Comparison of ENCODE assay signal across 9 cellular contexts in the genomic region with DNA sequence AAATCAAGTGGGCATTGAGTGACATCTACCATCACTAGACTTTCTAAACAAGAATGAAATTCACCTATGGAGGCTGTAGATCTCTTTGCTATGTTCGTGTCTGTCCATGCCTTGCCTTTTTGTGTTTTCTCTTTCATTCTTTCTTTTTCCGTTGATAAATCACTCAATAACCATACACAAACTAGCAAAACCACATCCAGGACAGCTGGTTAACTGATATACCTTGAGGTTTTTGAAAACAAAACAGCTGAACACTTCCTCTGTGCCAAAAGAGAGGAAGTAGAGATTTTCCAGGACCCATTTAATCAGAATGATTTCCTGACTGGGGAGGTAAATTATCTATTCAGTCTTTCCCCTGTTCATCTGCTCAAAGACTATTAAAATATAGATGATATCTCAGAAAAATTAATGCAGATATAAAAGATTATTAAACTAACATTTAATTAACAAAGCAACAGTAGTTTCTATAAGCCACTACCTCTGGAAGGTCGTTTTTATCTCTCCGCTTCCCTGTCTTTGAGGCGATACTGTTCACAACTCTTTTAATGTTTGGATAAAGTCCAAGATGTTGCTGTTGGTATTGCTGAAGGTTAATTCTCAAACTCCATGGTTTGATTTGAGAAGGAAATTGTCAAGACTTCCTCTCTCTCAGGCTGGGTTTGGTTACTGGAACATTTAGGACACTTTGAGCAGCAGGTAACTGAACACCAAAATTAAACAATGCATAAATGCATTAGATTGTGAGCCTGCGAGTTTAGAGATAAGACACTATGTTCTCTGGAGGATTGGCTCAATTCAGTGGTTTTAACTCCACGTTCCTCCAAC. TPM values are rescaled to one million over a fixed set of nuclear protein-coding genes. Genes with fewer than 3 reads are reported as not detected.
DNase-seq lines count a peak whose midpoint lies in the region; ATAC-seq and TF ChIP-seq lines count a peak whose summit lies in the region.
"Had no signal": no experiment of that assay in that cellular context is flagged by ENCODE, and none has a peak within 500 bp of the region (broad histone marks: within the 10 kb centered on the region; RNA-seq: fewer than 3 reads in every experiment).

No MANE protein-coding gene starts in this region.

- H3K23ac ChIP-seq in H9 (ENCODE audit: insufficient read length, low read depth, low read length): no peak overlapping the region

- no peak overlapping the region for H3T11ph ChIP-seq in H9 (ENCODE audit: low read length)

- no peaks in the 10 kb centered on the region for H3K9me3 ChIP-seq in H9 (ENCODE audit: control insufficient read depth, low read depth, low read length)
- H3K9me3 ChIP-seq in neural progenitor cell (ENCODE audit: low read depth): no peaks in the 10 kb centered on the region

- no peak overlapping the region for H2BK12ac ChIP-seq in H9 (ENCODE audit: insufficient read length, low read depth, low read length)

- H3K79me2 ChIP-seq in H9 (ENCODE audit: insufficient read depth, low read length) (no peaks in the 10 kb centered on the region), neural progenitor cell (ENCODE audit: low read depth) (no peaks in the 10 kb centered on the region)

- H3K23me2 ChIP-seq in H9 (ENCODE audit: insufficient read length, low read depth, low read length, poor library complexity, severe bottlenecking): no peaks in the 10 kb centered on the region

- H3K27ac ChIP-seq in H9 (ENCODE audit: insufficient read length, low read depth, low read length) (no peak overlapping the region), neural progenitor cell (no peak overlapping the region)

- no peak overlapping the region for H2BK20ac ChIP-seq in H9 (ENCODE audit: low read depth, low read length, poor library complexity, severe bottlenecking)

- no peaks in the 10 kb centered on the region for H3K27me3 Mint-ChIP-seq in H9 (ENCODE audit: low read depth)
- H3K27me3 Mint-ChIP-seq in neural progenitor cell (ENCODE audit: insufficient read depth, low read depth): peaks cover 5% of the 10 kb centered on the region

- H3K27ac Mint-ChIP-seq in H9 (no peak overlapping the region), neural progenitor cell (no peak overlapping the region)

- H3K36me3 ChIP-seq in neural progenitor cell: no peaks in the 10 kb centered on the region

- no peak overlapping the region for H3K56ac ChIP-seq in H9 (ENCODE audit: insufficient read length, low read depth, low read length)

- H3K4me1 Mint-ChIP-seq in H9 (peaks cover 6 to 7% of the 10 kb centered on the region in 2 experiments), neural progenitor cell (peaks cover 18% of the 10 kb centered on the region)

- H3K79me1 ChIP-seq in H9 (ENCODE audit: insufficient read depth, low read depth, low read length, poor library complexity, severe bottlenecking): no peaks in the 10 kb centered on the region

- no peak overlapping the region for H3K4me3 Mint-ChIP-seq in H9
- H3K4me3 Mint-ChIP-seq in neural progenitor cell: no peak overlapping the region

- no peak overlapping the region for H3K4me2 ChIP-seq in H9 (ENCODE audit: insufficient read depth, insufficient read length, low read length)
- no peak overlapping the region for H3K4me2 ChIP-seq in neural progenitor cell

- no peak overlapping the region for H2BK15ac ChIP-seq in H9 (ENCODE audit: low read depth, low read length)

- no peak overlapping the region for H4K91ac ChIP-seq in H9 (ENCODE audit: insufficient read length, low read depth, low read length)

- no peak overlapping the region for H3K14ac ChIP-seq in H9 (ENCODE audit: insufficient read depth, low read length)

- H2BK5ac ChIP-seq in H9 (ENCODE audit: insufficient read length, low read length): no peak overlapping the region

- H3K27me3 ChIP-seq in H9 (ENCODE audit: insufficient read depth, low read length) (no peaks in the 10 kb centered on the region), neural progenitor cell (no peaks in the 10 kb centered on the region)

- no peak overlapping the region for H2AFZ ChIP-seq in H9 (ENCODE audit: low read length)
- H2AFZ ChIP-seq in neural progenitor cell (replicated peaks): no peak overlapping the region

- H4K20me1 ChIP-seq in H9 (ENCODE audit: control insufficient read depth, insufficient read depth, insufficient read length): no peaks in the 10 kb centered on the region
- H4K20me1 ChIP-seq in neural progenitor cell (ENCODE audit: low read depth): no peaks in the 10 kb centered on the region

- H2AK5ac ChIP-seq in H9 (ENCODE audit: insufficient read length, low read length): no peak overlapping the region

- peaks cover 0 to 2% (median 0%) of the 10 kb centered on the region in 3 experiments; a peak in 1 of 7 replicates for H3K36me3 Mint-ChIP-seq in H9 (ENCODE audit: insufficient read depth in 1 of 3, low read depth in 3 of 3)
- H3K36me3 Mint-ChIP-seq in neural progenitor cell: no peaks in the 10 kb centered on the region

- peak; percentile 82 for ATAC-seq in GM18858 (IDR thresholded peaks at IDR 0.05; ENCODE audit: unreplicated experiment)
- ATAC-seq in GM21717 (IDR thresholded peaks at IDR 0.05; ENCODE audit: unreplicated experiment): peak; percentile 77

- H3F3A ChIP-seq in neural progenitor cell (ENCODE audit: low read depth): no peaks in the 10 kb centered on the region

- no peak overlapping the region for H4K8ac ChIP-seq in H9 (replicated peaks; ENCODE audit: insufficient read length, low read depth, low read length)

- H2BK120ac ChIP-seq in H9 (ENCODE audit: low read depth, low read length, poor library complexity, severe bottlenecking): no peak overlapping the region

- no peak overlapping the region for H3K4ac ChIP-seq in H9 (ENCODE audit: low read depth, low read length)

- H3K18ac ChIP-seq in H9 (ENCODE audit: insufficient read length, low read depth, low read length): no peak overlapping the region

- H3K4me3 ChIP-seq in neural progenitor cell: no peak overlapping the region

- H3K4me1 ChIP-seq in H9 (ENCODE audit: insufficient read depth, low read length) (no peaks in the 10 kb centered on the region), neural progenitor cell (no peaks in the 10 kb centered on the region)

- no peak overlapping the region for H4K5ac ChIP-seq in H9 (ENCODE audit: insufficient read length, low read depth, low read length)

- H3K9ac ChIP-seq in H9 (ENCODE audit: extremely low read depth, insufficient read length, low read length) (no peak overlapping the region), neural progenitor cell (no peak overlapping the region)

- TF ChIP-seq CTCF in H9 (conservative IDR thresholded peaks at IDR 0.05): no peak
- TF ChIP-seq CTCF in neural progenitor cell (IDR thresholded peaks at IDR 0.05): no peak

- no CpG with 5 or more reads among the region's 7 CpGs for WGBS in H9 (ENCODE audit: extremely low coverage, insufficient read length, low lambda C conversion rate)

- H3K9me3 Mint-ChIP-seq in H9 (no peaks in the 10 kb centered on the region; a peak in 2 of 5 replicates), neural progenitor cell (peaks cover 3% of the 10 kb centered on the region)

- DNase-seq in HT1080 (ENCODE audit: low read depth) (peak; percentile 13), iris pigment epithelial cell (ENCODE audit: low read depth) (peak; percentile 27), NCI-H128 (lab: John Stamatoyannopoulos, UW; ENCODE audit: unreplicated experiment) (no peak), H9 (no peak), HuH-7.5 (ENCODE audit: low spot score) (no peak), neural progenitor cell (ENCODE audit: low spot score) (no peak)
- DNase-seq: IMR-90 had no signal

RNA-seq across cellular contexts. Expression of a gene that starts 24.4 kb away (rescaled TPM):
- total RNA-seq in HT1080 (2014; rRNA removed; shearing (Covaris generic)): 0.10 and 0.50 TPM in 2 replicates
- 0.20 and 0.29 TPM in 2 replicates for polyA plus RNA-seq in HT1080 (2015; cell fraction: cytosol; rRNA removed)
- 0.27 and 0.37 TPM in 2 replicates for polyA plus RNA-seq in HT1080 (2015; cell fraction: nucleus; rRNA removed)
- not detected in 2 replicates for total RNA-seq in H9 (2021)
- not detected in 2 replicates for total RNA-seq in neural progenitor cell (ENCODE audit: low replicate concordance)

Comparison
In these comparisons a context has a peak if more than half of its experiments do, and no peak if none do; other contexts are left out.
1. DNase-seq: peak in HT1080 (single experiment) and iris pigment epithelial cell (single experiment); none in NCI-H128 (single experiment), H9 (single experiment), HuH-7.5 (single experiment) and neural progenitor cell (single experiment).